1 cellular context compared by ENCODE assay signal in genomic region chr1:203273206-203273868, GRCh38.
TF ChIP-seq lines count a peak whose summit lies in the region.

No MANE protein-coding gene starts in this region.

TF ChIP-seq in K562, 482 proteins besides CTCF, POLR2A, EP300 and RAD21 (continued from another document and continues in another):
- TF ChIP-seq RERE (CRISPR knock-in tag; IDR thresholded peaks at IDR 0.05; ENCODE audit: borderline replicate concordance) (no peak), SMARCC2 (IDR thresholded peaks at IDR 0.05; ENCODE audit: low read depth) (no peak), SMAD1 (IDR thresholded peaks at IDR 0.05; ENCODE audit: low read depth, low read length, partially characterized antibody) (no peak), MCM5 (IDR thresholded peaks at IDR 0.05; ENCODE audit: low read depth) (no peak), ZNF668 (CRISPR knock-in tag; IDR thresholded peaks at IDR 0.05) (no peak), USF2 (CRISPR knock-in tag; IDR thresholded peaks at IDR 0.05) (no peak), NFIC (IDR thresholded peaks at IDR 0.05) (peak; percentile 30; the same call in 1 of the 2 replicates), TEAD2 (tag; IDR thresholded peaks at IDR 0.05) (no peak), PTRF (tag; IDR thresholded peaks at IDR 0.05) (no peak), ZNF717 (CRISPR knock-in tag; IDR thresholded peaks at IDR 0.05) (no peak), SLC30A9 (CRISPR knock-in tag; IDR thresholded peaks at IDR 0.05) (no peak), KDM5B (IDR thresholded peaks at IDR 0.05; ENCODE audit: insufficient replicate concordance, low read depth, low read length) (no peak), GATAD2B (IDR thresholded peaks at IDR 0.05; ENCODE audit: borderline replicate concordance) (no peak), ZNF239 (CRISPR knock-in tag; IDR thresholded peaks at IDR 0.05) (no peak), E2F4 (CRISPR knock-in tag; IDR thresholded peaks at IDR 0.05; ENCODE audit: low read depth) (no peak), EGR1 (conservative IDR thresholded peaks at IDR 0.05) (no peak), DDX20 (tag; IDR thresholded peaks at IDR 0.05; ENCODE audit: low read depth) (no peak), STAT5A (IDR thresholded peaks at IDR 0.05; ENCODE audit: borderline replicate concordance, low read length) (no peak), RBM15 (IDR thresholded peaks at IDR 0.05; ENCODE audit: insufficient read depth, low read length) (no peak), ELK1 (CRISPR knock-in tag; IDR thresholded peaks at IDR 0.05) (no peak), TGIF2 (CRISPR knock-in tag; IDR thresholded peaks at IDR 0.05) (no peak), SREBF2 (CRISPR knock-in tag; IDR thresholded peaks at IDR 0.05) (no peak), ADNP (tag; IDR thresholded peaks at IDR 0.05) (no peak), ZNF75A (CRISPR knock-in tag; IDR thresholded peaks at IDR 0.05) (no peak), SIN3B (IDR thresholded peaks at IDR 0.05; ENCODE audit: low read depth) (no peak), ATF7 (IDR thresholded peaks at IDR 0.05) (peak; percentile 76), ZNF518B (CRISPR knock-in tag; IDR thresholded peaks at IDR 0.05) (no peak), FOS (IDR thresholded peaks at IDR 0.05; ENCODE audit: extremely low read depth, insufficient read length) (no peak), ATF4 (CRISPR knock-in tag; IDR thresholded peaks at IDR 0.05) (no peak), ZBTB9 (CRISPR knock-in tag; IDR thresholded peaks at IDR 0.05) (peak; percentile 53; the same call in 1 of the 2 replicates), ZEB2 (IDR thresholded peaks at IDR 0.05) (peak; percentile 85; the same call in 1 of the 2 replicates), ZC3H4 (CRISPR knock-in tag; IDR thresholded peaks at IDR 0.05; ENCODE audit: borderline replicate concordance) (no peak), GABPB2 (CRISPR knock-in tag; conservative IDR thresholded peaks at IDR 0.05) (no peak), ETS2 (tag; IDR thresholded peaks at IDR 0.05; ENCODE audit: borderline replicate concordance, poor library complexity, severe bottlenecking) (no peak), CC2D1A (IDR thresholded peaks at IDR 0.05) (peak; percentile 98), PHB (CRISPR knock-in tag; IDR thresholded peaks at IDR 0.05) (no peak), PHF20 (IDR thresholded peaks at IDR 0.05; ENCODE audit: partially characterized antibody) (peak; percentile 25), MAX (CRISPR knock-in tag; IDR thresholded peaks at IDR 0.05) (peak; percentile 81), POLR3G (IDR thresholded peaks at IDR 0.05; ENCODE audit: extremely low read depth, insufficient read length, insufficient replicate concordance) (no peak), STAT6 (CRISPR knock-in tag; IDR thresholded peaks at IDR 0.05) (peak; percentile 62; the same call in 1 of the 2 replicates), PATZ1 (CRISPR knock-in tag; IDR thresholded peaks at IDR 0.05; ENCODE audit: borderline replicate concordance) (0 out of 2 replicates have a peak, but pooled peaks have one; percentile 9)
